ENCODE assay signal across 20 cellular contexts in genomic region chr2:25178976-25179375, GRCh38. TPM values are rescaled to one million over a fixed set of nuclear protein-coding genes. Genes with fewer than 3 reads are reported as not detected.
A peak's percentile ranks its signal among the peaks of the same experiment; 100 is the strongest.
DNase-seq lines count a peak whose midpoint lies in the region; TF ChIP-seq lines count a peak whose summit lies in the region.
"Had no signal": no experiment of that assay in that cellular context is flagged by ENCODE, and none has a peak within 500 bp of the region (broad histone marks: within the 10 kb centered on the region; RNA-seq: fewer than 3 reads in every experiment).

No MANE protein-coding gene starts in this region.

- POLR2A ChIA-PET in CD8-positive, alpha-beta memory T cell (lab: Charles Lee): no interaction called here

- no peak overlapping the region for H3K27ac ChIP-seq in left ventricle myocardium inferior (replicated peaks)
- no peak overlapping the region for H3K27ac ChIP-seq in neural progenitor cell
- no peak overlapping the region for H3K27ac ChIP-seq in sigmoid colon
- H3K27ac ChIP-seq in CD8-positive, alpha-beta memory T cell (ENCODE audit: low read depth, low read length): no peak overlapping the region
- H3K27ac ChIP-seq: BLaER1 treated with 17β-estradiol and CSF1 and Interleukin-3, amounts not matched to agents 10 nM and 100 nM had no signal

- DNase-seq in cardiac septum (ENCODE audit: low spot score): peak; percentile 59
- no peak for DNase-seq in left ventricle myocardium inferior
- no peak for DNase-seq in neural progenitor cell (ENCODE audit: low spot score)
- DNase-seq in sigmoid colon: peak; percentile 30
- DNase-seq in CD8-positive, alpha-beta memory T cell: no peak
- DNase-seq in GOT3 (lab: John Stamatoyannopoulos, UW): no peak
- DNase-seq: CD8-positive, alpha-beta T cell; COR-L47; DMS 273 treated with DMSO at 0.1 percent for 48 hours; DMS53; DND-41; EL had no signal

- H3K9me3 ChIP-seq in left ventricle myocardium inferior (replicated peaks) (peaks cover 8% of the 10 kb centered on the region), neural progenitor cell (ENCODE audit: low read depth) (no peaks in the 10 kb centered on the region), sigmoid colon (no peaks in the 10 kb centered on the region)
- no peaks in the 10 kb centered on the region for H3K9me3 ChIP-seq in CD8-positive, alpha-beta memory T cell (ENCODE audit: low read length)
- H3K9me3 ChIP-seq: HAP-1 had no signal

- peaks cover 45% of the 10 kb centered on the region for H3K27me3 ChIP-seq in left ventricle myocardium inferior (ENCODE audit: low read depth)
- peaks cover 15% of the 10 kb centered on the region for H3K27me3 ChIP-seq in neural progenitor cell
- peaks cover 0 to 3% (median 0%) of the 10 kb centered on the region in 3 donors for H3K27me3 ChIP-seq in sigmoid colon
- no peaks in the 10 kb centered on the region for H3K27me3 ChIP-seq in CD8-positive, alpha-beta memory T cell (ENCODE audit: insufficient read depth, low read length, poor library complexity, severe bottlenecking)
- H3K27me3 ChIP-seq: BLaER1 treated with 17β-estradiol and CSF1 and Interleukin-3, amounts not matched to agents 10 nM and 100 nM had no signal

- no peak overlapping the region for H3K9ac ChIP-seq in neural progenitor cell
- H3K9ac ChIP-seq: BLaER1 treated with 17β-estradiol and CSF1 and Interleukin-3, amounts not matched to agents 10 nM and 100 nM had no signal

- TF ChIP-seq CTCF in left ventricle myocardium inferior (IDR thresholded peaks at IDR 0.05; ENCODE audit: borderline replicate concordance) (no peak), neural progenitor cell (IDR thresholded peaks at IDR 0.05) (no peak), sigmoid colon (IDR thresholded peaks at IDR 0.05) (no peak)

- H3K4me1 Mint-ChIP-seq in neural progenitor cell: peaks cover 36% of the 10 kb centered on the region
- no peaks in the 10 kb centered on the region for H3K4me1 Mint-ChIP-seq in CD8-positive, alpha-beta memory T cell
- H3K4me1 Mint-ChIP-seq: B cell had no signal

- no peak overlapping the region for H3K4me2 ChIP-seq in neural progenitor cell
- H3K4me2 ChIP-seq: BLaER1 treated with 17β-estradiol and CSF1 and Interleukin-3, amounts not matched to agents 10 nM and 100 nM had no signal

- WGBS in sigmoid colon, 2 donors: 85 to 86% methylated on average over 10 of the region's 10 CpGs

- H3K27me3 Mint-ChIP-seq in neural progenitor cell (ENCODE audit: insufficient read depth, low read depth): peaks cover 18% of the 10 kb centered on the region
- H3K27me3 Mint-ChIP-seq in CD8-positive, alpha-beta memory T cell: peaks cover 9 to 31% of the 10 kb centered on the region in 2 donors

- no peaks in the 10 kb centered on the region for H3K36me3 ChIP-seq in left ventricle myocardium inferior
- no peaks in the 10 kb centered on the region for H3K36me3 ChIP-seq in neural progenitor cell
- no peaks in the 10 kb centered on the region for H3K36me3 ChIP-seq in sigmoid colon
- H3K36me3 ChIP-seq in CD8-positive, alpha-beta memory T cell (ENCODE audit: insufficient read depth, low read length): no peaks in the 10 kb centered on the region
- H3K36me3 ChIP-seq: BLaER1 treated with 17β-estradiol and CSF1 and Interleukin-3, amounts not matched to agents 10 nM and 100 nM; HAP-1 had no signal

- H3F3A ChIP-seq in neural progenitor cell (ENCODE audit: low read depth): peaks cover 16% of the 10 kb centered on the region

- CTCF ChIA-PET in CD8-positive, alpha-beta memory T cell (lab: Charles Lee): no interaction called here

- no peaks in the 10 kb centered on the region for H3K79me2 ChIP-seq in neural progenitor cell (ENCODE audit: low read depth)

- H2AFZ ChIP-seq in neural progenitor cell (replicated peaks): no peak overlapping the region

- no peaks in the 10 kb centered on the region for H3K36me3 Mint-ChIP-seq in neural progenitor cell
- H3K36me3 Mint-ChIP-seq in CD8-positive, alpha-beta memory T cell: no peaks in the 10 kb centered on the region
- H3K36me3 Mint-ChIP-seq: CD8-positive, alpha-beta T cell; IgD-negative memory B cell had no signal

- TF ChIP-seq EP300 in sigmoid colon (IDR thresholded peaks at IDR 0.05): no peak

- intact Hi-C loops in cardiac septum (cut with DNase I) (no loop called here), left ventricle myocardium inferior (cut with micrococcal nuclease) (no loop called here), sigmoid colon (cut with DNase I) (no loop called here)

- H3K4me3 Mint-ChIP-seq in neural progenitor cell: no peak overlapping the region
- no peak overlapping the region for H3K4me3 Mint-ChIP-seq in CD8-positive, alpha-beta memory T cell
- H3K4me3 Mint-ChIP-seq: B cell; CD8-positive, alpha-beta T cell; IgD-negative memory B cell had no signal

- H4K20me1 ChIP-seq in neural progenitor cell (ENCODE audit: low read depth): no peaks in the 10 kb centered on the region
- H4K20me1 ChIP-seq: BLaER1 treated with 17β-estradiol and CSF1 and Interleukin-3, amounts not matched to agents 10 nM and 100 nM had no signal

- H3K4me1 ChIP-seq in left ventricle myocardium inferior: no peaks in the 10 kb centered on the region
- peaks cover 26% of the 10 kb centered on the region for H3K4me1 ChIP-seq in neural progenitor cell
- H3K4me1 ChIP-seq in sigmoid colon: no peaks in the 10 kb centered on the region
- no peaks in the 10 kb centered on the region for H3K4me1 ChIP-seq in CD8-positive, alpha-beta memory T cell (ENCODE audit: insufficient read depth, low read length)
- H3K4me1 ChIP-seq: HAP-1 had no signal

- H3K4me3 ChIP-seq in left ventricle myocardium inferior (no peak overlapping the region), neural progenitor cell (no peak overlapping the region), sigmoid colon (no peak overlapping the region)
- no peak overlapping the region for H3K4me3 ChIP-seq in CD8-positive, alpha-beta memory T cell (ENCODE audit: low read length)
- H3K4me3 ChIP-seq: BLaER1 treated with 17β-estradiol and CSF1 and Interleukin-3, amounts not matched to agents 10 nM and 100 nM; GM12878; HAP-1 had no signal

- no peak for TF ChIP-seq POLR2A in sigmoid colon (IDR thresholded peaks at IDR 0.05)

- peaks cover 9% of the 10 kb centered on the region for H3K9me3 Mint-ChIP-seq in neural progenitor cell
- no peaks in the 10 kb centered on the region for H3K9me3 Mint-ChIP-seq in CD8-positive, alpha-beta memory T cell
- H3K9me3 Mint-ChIP-seq: CD8-positive, alpha-beta T cell; IgD-negative memory B cell had no signal

- H3K27ac Mint-ChIP-seq in neural progenitor cell: peak overlapping the region; percentile 37
- H3K27ac Mint-ChIP-seq in CD8-positive, alpha-beta memory T cell: no peak overlapping the region
- H3K27ac Mint-ChIP-seq: B cell; CD8-positive, alpha-beta T cell; IgD-negative memory B cell had no signal

RNA-seq across cellular contexts. Expression of gene POMC, which starts 10.6 kb away (rescaled TPM):
- total RNA-seq in cardiac septum (3.1 TPM), left ventricle myocardium inferior (7.5 TPM), neural progenitor cell (ENCODE audit: low replicate concordance) (not detected in 2 replicates), sigmoid colon (10 to 100 TPM; 18.1 to 34.2 (median 20.4) TPM)
- 1 to 10 TPM in 2 of 3 donors, under 1 TPM in 1; 0.69 to 3.1 (median 3.0) TPM for polyA plus RNA-seq in sigmoid colon
- 1 to 10 TPM; 4.7 to 6.2 TPM for total RNA-seq in CD8-positive, alpha-beta memory T cell
- 10.9 TPM for polyA plus RNA-seq in CD8-positive, alpha-beta memory T cell
- total RNA-seq: A172, G401, HepG2 had no signal
- polyA plus RNA-seq: HepG2 had no signal

Comparison
In these comparisons a context has a peak if more than half of its experiments do, and no peak if none do; other contexts are left out.
1. DNase-seq: peak in cardiac septum (single experiment) and sigmoid colon (single experiment); none in left ventricle myocardium inferior (single experiment), neural progenitor cell (single experiment), CD8-positive, alpha-beta memory T cell (0 of 5) and GOT3 (single experiment).